Comparison of ENCODE assay signal across 10 cellular contexts in the genomic region with DNA sequence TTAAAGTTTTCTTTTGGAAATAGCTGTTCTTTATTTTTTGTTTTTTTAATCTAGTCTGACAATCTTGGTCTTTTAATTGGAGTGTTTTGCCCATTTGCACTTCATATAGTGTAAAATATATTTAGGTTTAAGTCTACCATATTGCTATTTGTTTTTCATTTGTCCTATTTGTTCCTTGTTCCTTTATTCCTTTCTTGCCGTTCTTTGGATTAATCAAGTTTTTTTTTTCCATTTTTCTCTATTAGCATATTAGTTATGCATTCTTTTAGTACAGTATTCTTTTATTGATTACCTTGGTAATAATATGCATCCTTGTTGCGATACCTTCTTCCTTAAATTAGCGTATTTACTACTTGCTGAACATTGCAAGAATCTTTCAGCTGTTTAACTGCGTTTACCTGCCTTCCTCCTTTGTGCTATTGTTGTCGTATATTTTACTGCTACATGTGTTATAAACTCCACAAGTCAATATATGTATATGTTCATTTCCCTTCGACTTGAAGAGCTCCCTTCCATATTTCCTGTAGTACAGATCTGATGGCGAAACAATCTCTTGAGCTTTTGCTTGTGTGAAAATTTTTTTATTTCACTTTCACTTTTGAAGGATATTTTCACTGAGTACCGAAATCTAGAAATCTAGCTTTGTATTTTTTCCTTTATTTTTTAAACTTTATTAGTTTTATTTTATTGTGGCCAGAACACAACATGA. TPM values are rescaled to one million over a fixed set of nuclear protein-coding genes. Genes with fewer than 3 reads are reported as not detected.
DNase-seq lines count a peak whose midpoint lies in the region; ATAC-seq and TF ChIP-seq lines count a peak whose summit lies in the region.
"Had no signal": no experiment of that assay in that cellular context is flagged by ENCODE, and none has a peak within 500 bp of the region (broad histone marks: within the 10 kb centered on the region; RNA-seq: fewer than 3 reads in every experiment).

No MANE protein-coding gene starts in this region.

- no peaks in the 10 kb centered on the region for H3K79me1 ChIP-seq in mesenchymal stem cell (replicated peaks; ENCODE audit: low read length, poor library complexity, severe bottlenecking)

- no peaks in the 10 kb centered on the region for H3K36me3 ChIP-seq in KOPT-K1 (ENCODE audit: insufficient read depth, low read length)
- no peaks in the 10 kb centered on the region for H3K36me3 ChIP-seq in mesenchymal stem cell (ENCODE audit: control insufficient read depth in 1 of 2, insufficient read depth in 2 of 2, low read depth in 1 of 2, low read length in 2 of 2)
- no peaks in the 10 kb centered on the region for H3K36me3 ChIP-seq in testis (ENCODE audit: low read depth, missing control alignments)

- H3K27ac ChIP-seq in KOPT-K1 (ENCODE audit: low read depth, low read length, poor library complexity, severe bottlenecking): peak overlapping the region; percentile 52
- no peak overlapping the region for H3K27ac ChIP-seq in mesenchymal stem cell (ENCODE audit: low read length, poor library complexity, severe bottlenecking)
- no peak overlapping the region for H3K27ac ChIP-seq in testis

- H3K4me1 Mint-ChIP-seq in CD14-positive monocyte: peaks cover 47% of the 10 kb centered on the region
- peaks cover 10% of the 10 kb centered on the region for H3K4me1 Mint-ChIP-seq in activated T-helper 17 cell treated with anti-CD3 and anti-CD28 coated beads, Interleukin-2, amount 50 U/mL, for 72 hours

- H2AK5ac ChIP-seq in mesenchymal stem cell (ENCODE audit: low read length, severe bottlenecking): no peak overlapping the region

- no peak overlapping the region for H3K4ac ChIP-seq in mesenchymal stem cell (ENCODE audit: low read depth in 1 of 2, low read length in 2 of 2)

- no peak overlapping the region for H3K18ac ChIP-seq in mesenchymal stem cell (ENCODE audit: low read depth in 1 of 2, low read length in 2 of 2)

- H3K27me3 ChIP-seq in mesenchymal stem cell (ENCODE audit: control insufficient read depth in 1 of 2, insufficient read depth in 1 of 2, low read length in 2 of 2) (peaks cover 0 to under 1% of the 10 kb centered on the region in 2 experiments), testis (no peaks in the 10 kb centered on the region)

- H3K14ac ChIP-seq in mesenchymal stem cell (ENCODE audit: low read length in 2 of 2): no peak overlapping the region

- no peak overlapping the region for H2BK120ac ChIP-seq in mesenchymal stem cell (ENCODE audit: low read depth, low read length)

- H3K9me3 ChIP-seq in KOPT-K1 (ENCODE audit: insufficient read depth, low read length, poor library complexity, severe bottlenecking): peaks cover 5% of the 10 kb centered on the region
- no peaks in the 10 kb centered on the region for H3K9me3 ChIP-seq in mesenchymal stem cell (ENCODE audit: control insufficient read depth, low read length)
- no peaks in the 10 kb centered on the region for H3K9me3 ChIP-seq in testis

- intact Hi-C loops in CD14-positive monocyte (cut with micrococcal nuclease) (no loop called here), testis (cut with DNase I; ENCODE audit: low total_unique reads) (no loop called here)

- H3K9me3 Mint-ChIP-seq in CD14-positive monocyte: no peaks in the 10 kb centered on the region
- H3K9me3 Mint-ChIP-seq in activated T-helper 17 cell treated with anti-CD3 and anti-CD28 coated beads, Interleukin-2, amount 50 U/mL, for 72 hours: no peaks in the 10 kb centered on the region

- H3K4me3 Mint-ChIP-seq in CD14-positive monocyte: peak overlapping the region; percentile 57 to 89
- peak overlapping the region; percentile 76 for H3K4me3 Mint-ChIP-seq in activated T-helper 17 cell treated with anti-CD3 and anti-CD28 coated beads, Interleukin-2, amount 50 U/mL, for 72 hours

- H2BK12ac ChIP-seq in mesenchymal stem cell (ENCODE audit: low read length in 2 of 2): no peak overlapping the region

- H3K4me2 ChIP-seq in mesenchymal stem cell (ENCODE audit: low read length, poor library complexity, severe bottlenecking): no peak overlapping the region

- peaks cover 2 to 13% (median 13%) of the 10 kb centered on the region in 3 donors for H3K27me3 Mint-ChIP-seq in CD14-positive monocyte (ENCODE audit: low read depth in 3 of 3)
- peaks cover 10% of the 10 kb centered on the region for H3K27me3 Mint-ChIP-seq in activated T-helper 17 cell treated with anti-CD3 and anti-CD28 coated beads, Interleukin-2, amount 50 U/mL, for 72 hours

- H4K91ac ChIP-seq in mesenchymal stem cell (ENCODE audit: low read length): no peak overlapping the region

- TF ChIP-seq CTCF in CD14-positive monocyte (IDR thresholded peaks at IDR 0.05) (no peak), testis (IDR thresholded peaks at IDR 0.05) (no peak)

- H3K9ac ChIP-seq in mesenchymal stem cell (ENCODE audit: low read length): peak overlapping the region; percentile 44

- H3K27ac Mint-ChIP-seq in CD14-positive monocyte: peak overlapping the region; percentile 90 to 96 (median 93)
- H3K27ac Mint-ChIP-seq in activated T-helper 17 cell treated with anti-CD3 and anti-CD28 coated beads, Interleukin-2, amount 50 U/mL, for 72 hours: peak overlapping the region; percentile 59

- H2BK15ac ChIP-seq in mesenchymal stem cell (ENCODE audit: low read depth, poor library complexity, severe bottlenecking): no peak overlapping the region

- no peak for ATAC-seq in activated T-helper 17 cell treated with anti-CD3 and anti-CD28 coated beads, Interleukin-2, amount 50 U/mL, for 72 hours (replicated peaks)

- no peaks in the 10 kb centered on the region for H3K4me1 ChIP-seq in mesenchymal stem cell (ENCODE audit: control insufficient read depth, insufficient read depth, low read depth, low read length)
- H3K4me1 ChIP-seq in testis: no peaks in the 10 kb centered on the region

- peaks cover 0 to 5% of the 10 kb centered on the region in 2 donors for H3K36me3 Mint-ChIP-seq in CD14-positive monocyte
- no peaks in the 10 kb centered on the region for H3K36me3 Mint-ChIP-seq in activated T-helper 17 cell treated with anti-CD3 and anti-CD28 coated beads, Interleukin-2, amount 50 U/mL, for 72 hours (ENCODE audit: low read depth)

- H3K4me3 ChIP-seq in mesenchymal stem cell (ENCODE audit: insufficient read depth in 1 of 2, low read depth in 1 of 2, low read length in 2 of 2) (peak overlapping the region in 1 of 2 experiments; percentile 60), testis (no peak overlapping the region)

- no peak overlapping the region for H2AFZ ChIP-seq in mesenchymal stem cell (ENCODE audit: low read depth, low read length)

- H3K23ac ChIP-seq in mesenchymal stem cell (ENCODE audit: low read length in 2 of 2): no peak overlapping the region

- H4K8ac ChIP-seq in mesenchymal stem cell (ENCODE audit: low read length): no peak overlapping the region

- DNase-seq in CD14-positive monocyte (ENCODE audit: low spot score) (no peak), mesenchymal stem cell (no peak), NCI-H1105 treated with DMSO at 0.1 percent for 48 hours (lab: John Stamatoyannopoulos, UW) (no peak), Ammon's horn (ENCODE audit: low spot score) (no peak), testis (no peak), cerebellum (ENCODE audit: low spot score) (no peak)
- DNase-seq: NCI-H2171 treated with DMSO at 0.1 percent for 48 hours had no signal

- no peak overlapping the region for H2BK5ac ChIP-seq in mesenchymal stem cell (ENCODE audit: low read depth, low read length, poor library complexity, severe bottlenecking)

- WGBS in mesenchymal stem cell: 100% methylated on average over 3 of the region's 8 CpGs
- 76 to 85% methylated on average over 8 of the region's 8 CpGs for WGBS in testis, 2 donors

- no peak for TF ChIP-seq POLR2A in testis (IDR thresholded peaks at IDR 0.05)

RNA-seq across cellular contexts. Expression of gene RNF212, which starts 23.9 kb away (rescaled TPM):
- under 1 TPM in 1 of 2 donors, not detected in 1; 0.17 TPM for polyA plus RNA-seq in CD14-positive monocyte
- total RNA-seq in activated T-helper 17 cell treated with anti-CD3 and anti-CD28 coated beads, Interleukin-2, amount 50 U/mL, for 72 hours: 1 to 10 TPM; 1.3 to 3.7 TPM
- 2.9 TPM for polyA plus RNA-seq in mesenchymal stem cell (2013, experiment 1 of 2)
- 3.2 TPM for polyA plus RNA-seq in mesenchymal stem cell (2013, experiment 2 of 2)
- total RNA-seq in testis: 10 to 100 TPM; 33.6 to 40.3 TPM
- 21.0 TPM for polyA plus RNA-seq in testis (ENCODE audit: insufficient read depth, low read depth, low replicate concordance)
- 6.6 TPM for total RNA-seq in cerebellum
- total RNA-seq: SK-MEL-5 had no signal

RNA-seq across cellular contexts. Expression of gene SPON2, which starts 35.2 kb away (rescaled TPM):
- polyA plus RNA-seq in CD14-positive monocyte: under 1 TPM; 0.74 to 0.90 TPM
- total RNA-seq in activated T-helper 17 cell treated with anti-CD3 and anti-CD28 coated beads, Interleukin-2, amount 50 U/mL, for 72 hours: 10 to 100 TPM; 17.3 to 18.7 TPM
- 3,023 TPM for polyA plus RNA-seq in mesenchymal stem cell (2013, experiment 1 of 2)
- polyA plus RNA-seq in mesenchymal stem cell (2013, experiment 2 of 2): 3,062 TPM
- total RNA-seq in testis: 1 to 10 TPM; 5.6 to 7.1 TPM
- polyA plus RNA-seq in testis (ENCODE audit: insufficient read depth, low read depth, low replicate concordance): 21.4 TPM
- 21.9 TPM for total RNA-seq in cerebellum
